Comparison of ENCODE assay signal across 1 cellular context in the genomic region with DNA sequence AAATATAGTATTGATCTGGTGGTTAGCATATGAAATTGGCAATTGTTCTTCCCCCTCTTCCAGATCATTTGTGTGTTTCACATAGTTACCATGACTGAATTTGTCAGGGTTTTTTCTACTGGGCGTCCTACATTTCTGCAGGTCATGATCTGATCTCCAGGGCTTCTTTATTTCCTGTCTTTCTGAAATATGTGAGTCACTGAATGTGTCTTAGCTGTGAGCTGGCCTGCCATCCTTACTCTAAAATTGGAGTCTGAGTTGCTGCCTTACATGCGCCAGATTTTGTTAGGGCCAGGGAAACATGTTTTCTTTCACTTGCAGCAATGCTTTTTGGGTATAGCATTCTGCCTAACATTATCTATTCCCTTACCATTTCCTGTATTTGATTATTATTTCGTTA.
A peak's percentile ranks its signal among the peaks of the same experiment; 100 is the strongest.
TF ChIP-seq lines count a peak whose summit lies in the region.

No MANE protein-coding gene starts in this region.

TF ChIP-seq in endothelial cell of umbilical vein, 7 proteins besides CTCF, POLR2A, EP300 and RAD21:
- TF ChIP-seq, protein P1, sequence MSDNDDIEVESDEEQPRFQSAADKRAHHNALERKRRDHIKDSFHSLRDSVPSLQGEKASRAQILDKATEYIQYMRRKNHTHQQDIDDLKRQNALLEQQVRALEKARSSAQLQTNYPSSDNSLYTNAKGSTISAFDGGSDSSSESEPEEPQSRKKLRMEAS (IDR thresholded peaks at IDR 0.05; ENCODE audit: insufficient read depth, insufficient read length) = no peak
- TF ChIP-seq POLR2AphosphoS5 (IDR thresholded peaks at IDR 0.05; ENCODE audit: insufficient read depth, low read depth, low read length) (no peak), FOS (IDR thresholded peaks at IDR 0.05; ENCODE audit: borderline replicate concordance, insufficient read depth, low read length) (peak; percentile 28)
